ENCODE assay signal across 12 cellular contexts in the genomic region with DNA sequence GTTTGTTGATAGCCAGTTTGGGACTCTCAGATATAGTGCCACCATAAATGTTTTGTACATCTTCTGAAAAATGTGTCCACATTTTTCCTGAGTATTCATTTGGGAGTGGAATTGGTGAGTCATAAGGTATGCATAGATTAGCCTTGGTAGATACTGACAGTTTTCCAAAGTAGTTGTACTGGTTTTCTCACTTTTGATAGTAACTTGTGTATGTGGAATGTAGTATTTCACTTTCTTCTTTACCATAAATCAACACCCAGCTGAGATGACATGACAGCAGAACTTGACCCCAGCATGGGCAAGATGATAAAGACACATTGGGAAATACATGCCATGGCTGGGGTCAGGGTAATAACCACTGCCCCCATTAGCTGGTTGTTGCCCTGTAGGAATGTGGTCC. TPM values are rescaled to one million over a fixed set of nuclear protein-coding genes. Genes with fewer than 3 reads are reported as not detected.
DNase-seq lines count a peak whose midpoint lies in the region; ATAC-seq and TF ChIP-seq lines count a peak whose summit lies in the region.
"Had no signal": no experiment of that assay in that cellular context is flagged by ENCODE, and none has a peak within 500 bp of the region (broad histone marks: within the 10 kb centered on the region; RNA-seq: fewer than 3 reads in every experiment).

No MANE protein-coding gene starts in this region.

- H2AFZ ChIP-seq in HCT116 (ENCODE audit: low read depth, low read length, poor library complexity, severe bottlenecking): no peak overlapping the region

- intact Hi-C loops in HCT116 (cut with micrococcal nuclease): no loop called here
- intact Hi-C loops in Right ventricle myocardium superior (cut with DNase I): loop anchor here (10.0 kb wide), 1 partner anchor 99 kb away; no protein-coding TSS in a partner anchor

- H3K9ac ChIP-seq in HCT116 (ENCODE audit: low read length): peak overlapping the region; percentile 8

- RAD21 ChIA-PET in HCT116 (lab: Charles Lee; ENCODE audit: low non-redundant PET in 1 of 2, low total read pairs in 2 of 2, uncharacterized antibody in 2 of 2, unreplicated experiment in 2 of 2): no interaction called here

- no peaks in the 10 kb centered on the region for H3K27me3 ChIP-seq in HCT116 (ENCODE audit: insufficient read depth, low read length)

- peaks cover 28 to 37% of the 10 kb centered on the region in 2 experiments for H3K4me1 ChIP-seq in HCT116 (ENCODE audit: control insufficient read depth in 1 of 2, insufficient read depth in 2 of 2, low read length in 2 of 2)

- TF ChIP-seq POLR2A in HCT116 (IDR thresholded peaks at IDR 0.05; ENCODE audit: borderline replicate concordance, extremely low read depth, insufficient read depth, insufficient read length): no peak

- no peak for TF ChIP-seq CTCF in HCT116 (IDR thresholded peaks at IDR 0.05 in 2 of 3, conservative IDR thresholded peaks at IDR 0.05 in 1 of 3; ENCODE audit: borderline replicate concordance in 1 of 3, insufficient read depth in 1 of 3, low read depth in 2 of 3, low read length in 2 of 3)
- no peak for TF ChIP-seq CTCF in fibroblast of pulmonary artery (IDR thresholded peaks at IDR 0.05; ENCODE audit: low read length, missing control alignments)

- H3K27ac ChIP-seq in HCT116 (ENCODE audit: low read depth, low read length): peak overlapping the region; percentile 67

- H3K9me3 ChIP-seq in HCT116 (ENCODE audit: control insufficient read depth in 1 of 2, insufficient read depth in 1 of 2, low read depth in 1 of 2, low read length in 2 of 2): no peaks in the 10 kb centered on the region

- peak; percentile 47 for DNase-seq in A172 (ENCODE audit: low spot score)
- DNase-seq in HCT116 (ENCODE audit: low read depth, low spot score): peak; percentile 64
- DNase-seq in SW480 (ENCODE audit: low spot score): peak; percentile 46
- peak; percentile 41 for DNase-seq in fibroblast of pulmonary artery (ENCODE audit: low read depth)
- DNase-seq in RPMI8226: no peak
- no peak for DNase-seq in NCI-H2227 (lab: John Stamatoyannopoulos, UW; ENCODE audit: unreplicated experiment)
- DNase-seq in Right ventricle myocardium superior: no peak
- DNase-seq: NCI-H2171 treated with DMSO at 0.1 percent for 48 hours, nucleus accumbens had no signal

- no peaks in the 10 kb centered on the region for H4K20me1 ChIP-seq in HCT116 (ENCODE audit: insufficient read depth)

- H3K9me2 ChIP-seq in HCT116 (ENCODE audit: insufficient read depth): no peaks in the 10 kb centered on the region

- H3K36me3 ChIP-seq in HCT116 (ENCODE audit: control insufficient read depth in 1 of 2, insufficient read depth in 2 of 2, low read length in 2 of 2): no peaks in the 10 kb centered on the region

- H3K4me2 ChIP-seq in HCT116 (ENCODE audit: low read length): peak overlapping the region; percentile 73

- H3K4me3 ChIP-seq in HCT116 (replicated peaks in 1 of 2; ENCODE audit: low read depth in 1 of 2, low read length in 2 of 2) (peak overlapping the region in 1 of 2 experiments; percentile 14; a peak in 2 of 4 replicates), fibroblast of pulmonary artery (replicated peaks; ENCODE audit: low read depth, low read length) (no peak overlapping the region)

- no peak for TF ChIP-seq RAD21 in HCT116 (IDR thresholded peaks at IDR 0.05; ENCODE audit: low read depth)

- BruUV-seq in HCT116 (replicated peaks; lab: Mats Ljungman, UMichigan): no TSS peak

- CTCF ChIA-PET in HCT116 (lab: Charles Lee): interaction anchor here (0.6 to 1.0 kb wide), 3 partner anchors 62 to 220 kb away, joined by 3 read pairs; no protein-coding TSS in a partner anchor

- peaks cover 43% of the 10 kb centered on the region for H3K79me2 ChIP-seq in HCT116 (ENCODE audit: insufficient read depth, low read length)

- peak; percentile 53 for ATAC-seq in HCT116
- no peak for ATAC-seq in HG02763 (IDR thresholded peaks at IDR 0.05; ENCODE audit: unreplicated experiment)
- ATAC-seq in Right ventricle myocardium superior (ENCODE audit: poor library complexity): no peak

- POLR2A ChIA-PET in HCT116 (lab: Charles Lee): interaction anchor here (0.7 kb wide), 1 partner anchor 329 kb away, joined by 3 read pairs; no protein-coding TSS in a partner anchor

TF ChIP-seq in HCT116, 20 proteins besides CTCF, POLR2A, EP300 and RAD21:
- TF ChIP-seq ZFX (IDR thresholded peaks at IDR 0.05) (no peak), FOSL1 (IDR thresholded peaks at IDR 0.05; ENCODE audit: low read depth) (peak; percentile 91), EGR1 (IDR thresholded peaks at IDR 0.05; ENCODE audit: low read depth) (no peak; the same call in 1 of the 2 replicates), JUND (IDR thresholded peaks at IDR 0.05) (peak; percentile 87), SRF (IDR thresholded peaks at IDR 0.05; ENCODE audit: low read depth) (peak; percentile 24; the same call in 1 of the 2 replicates), CBX3 (IDR thresholded peaks at IDR 0.05; ENCODE audit: low read depth) (peak; percentile 84), SP1 (IDR thresholded peaks at IDR 0.05; ENCODE audit: low read depth) (peak; percentile 77), TCF7L2 (IDR thresholded peaks at IDR 0.05; ENCODE audit: borderline replicate concordance, extremely low read depth, insufficient read depth, insufficient read length) (no peak), POLR2AphosphoS5 (IDR thresholded peaks at IDR 0.05; ENCODE audit: low read depth, low read length) (peak; percentile 21; the same call in 1 of the 2 replicates), SIN3A (IDR thresholded peaks at IDR 0.05; ENCODE audit: low read depth) (peak; percentile 62; the same call in 1 of the 2 replicates), CEBPB (IDR thresholded peaks at IDR 0.05; ENCODE audit: low read depth) (peak; percentile 39; the same call in 1 of the 2 replicates)
- TF ChIP-seq, protein P1, sequence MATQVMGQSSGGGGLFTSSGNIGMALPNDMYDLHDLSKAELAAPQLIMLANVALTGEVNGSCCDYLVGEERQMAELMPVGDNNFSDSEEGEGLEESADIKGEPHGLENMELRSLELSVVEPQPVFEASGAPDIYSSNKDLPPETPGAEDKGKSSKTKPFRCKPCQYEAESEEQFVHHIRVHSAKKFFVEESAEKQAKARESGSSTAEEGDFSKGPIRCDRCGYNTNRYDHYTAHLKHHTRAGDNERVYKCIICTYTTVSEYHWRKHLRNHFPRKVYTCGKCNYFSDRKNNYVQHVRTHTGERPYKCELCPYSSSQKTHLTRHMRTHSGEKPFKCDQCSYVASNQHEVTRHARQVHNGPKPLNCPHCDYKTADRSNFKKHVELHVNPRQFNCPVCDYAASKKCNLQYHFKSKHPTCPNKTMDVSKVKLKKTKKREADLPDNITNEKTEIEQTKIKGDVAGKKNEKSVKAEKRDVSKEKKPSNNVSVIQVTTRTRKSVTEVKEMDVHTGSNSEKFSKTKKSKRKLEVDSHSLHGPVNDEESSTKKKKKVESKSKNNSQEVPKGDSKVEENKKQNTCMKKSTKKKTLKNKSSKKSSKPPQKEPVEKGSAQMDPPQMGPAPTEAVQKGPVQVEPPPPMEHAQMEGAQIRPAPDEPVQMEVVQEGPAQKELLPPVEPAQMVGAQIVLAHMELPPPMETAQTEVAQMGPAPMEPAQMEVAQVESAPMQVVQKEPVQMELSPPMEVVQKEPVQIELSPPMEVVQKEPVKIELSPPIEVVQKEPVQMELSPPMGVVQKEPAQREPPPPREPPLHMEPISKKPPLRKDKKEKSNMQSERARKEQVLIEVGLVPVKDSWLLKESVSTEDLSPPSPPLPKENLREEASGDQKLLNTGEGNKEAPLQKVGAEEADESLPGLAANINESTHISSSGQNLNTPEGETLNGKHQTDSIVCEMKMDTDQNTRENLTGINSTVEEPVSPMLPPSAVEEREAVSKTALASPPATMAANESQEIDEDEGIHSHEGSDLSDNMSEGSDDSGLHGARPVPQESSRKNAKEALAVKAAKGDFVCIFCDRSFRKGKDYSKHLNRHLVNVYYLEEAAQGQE (IDR thresholded peaks at IDR 0.05; ENCODE audit: low read depth): no peak
- TF ChIP-seq, protein P2, sequence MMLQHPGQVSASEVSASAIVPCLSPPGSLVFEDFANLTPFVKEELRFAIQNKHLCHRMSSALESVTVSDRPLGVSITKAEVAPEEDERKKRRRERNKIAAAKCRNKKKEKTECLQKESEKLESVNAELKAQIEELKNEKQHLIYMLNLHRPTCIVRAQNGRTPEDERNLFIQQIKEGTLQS (IDR thresholded peaks at IDR 0.05): peak; percentile 8; the same call in 1 of the 2 replicates

RNA-seq across cellular contexts. Expression of a gene that starts 5.4 kb away (rescaled TPM):
- total RNA-seq in A172 (2014; rRNA removed; shearing (Covaris generic)): 15.4 and 16.8 TPM in 2 replicates
- total RNA-seq in HCT116 (2021; ENCODE audit: unreplicated experiment): 14.6 TPM
- 8.9 and 9.9 TPM in 2 replicates for polyA plus RNA-seq in HCT116 (2012)
- 5.5 TPM for total RNA-seq in Right ventricle myocardium superior

RNA-seq across cellular contexts. Expression of a gene that starts 34.9 kb away (rescaled TPM):
- total RNA-seq in A172 (2014; rRNA removed; shearing (Covaris generic)): 0.55 and 0.86 TPM in 2 replicates
- total RNA-seq in HCT116 (2021; ENCODE audit: unreplicated experiment): 4.3 TPM
- polyA plus RNA-seq in HCT116 (2012): 1.2 and 1.6 TPM in 2 replicates
- 0.27 TPM for total RNA-seq in Right ventricle myocardium superior
- total RNA-seq: activated CD8-positive, alpha-beta T cell treated with anti-CD3 and anti-CD28 coated beads, Interleukin-2, amount 10 ng/mL, durations not matched to agents 7 days and 5 days had no signal
- polyA plus RNA-seq: BJ had no signal

Comparison
In these comparisons a context has a peak if more than half of its experiments do, and no peak if none do; other contexts are left out.
1. DNase-seq: peak in A172 (single experiment), HCT116 (single experiment), SW480 (single experiment) and fibroblast of pulmonary artery (single experiment); none in RPMI8226 (single experiment), NCI-H2227 (single experiment) and Right ventricle myocardium superior (single experiment).